In genomic region chr16:89323120-89323960, GRCh38 we compare ENCODE assay signal across 10 cellular contexts.
DNase-seq lines count a peak whose midpoint lies in the region; ATAC-seq and TF ChIP-seq lines count a peak whose summit lies in the region.
"Had no signal": no experiment of that assay in that cellular context is flagged by ENCODE, and none has a peak within 500 bp of the region (broad histone marks: within the 10 kb centered on the region; RNA-seq: fewer than 3 reads in every experiment).

No MANE protein-coding gene starts in this region.

- H3K27ac ChIP-seq in trophoblast cell (ENCODE audit: low read depth, low read length) (no peak overlapping the region), colonic mucosa (no peak overlapping the region)

- H3K36me3 Mint-ChIP-seq in Calu3 (ENCODE audit: insufficient read depth, unreplicated experiment) (peaks cover 71% of the 10 kb centered on the region), T-cell (peaks cover 10% of the 10 kb centered on the region)

- TF ChIP-seq POLR2A in lower leg skin (IDR thresholded peaks at IDR 0.05) = no peak

- H3K4ac ChIP-seq in trophoblast cell (ENCODE audit: low read depth, low read length) = peak overlapping the region; percentile 65

- no peak for ATAC-seq in T-cell (replicated peaks in 1 of 4)

- no peak overlapping the region for H2BK120ac ChIP-seq in trophoblast cell (ENCODE audit: insufficient read depth, low read length, poor library complexity)

- no peaks in the 10 kb centered on the region for H3K27me3 Mint-ChIP-seq in Calu3 (ENCODE audit: unreplicated experiment)
- H3K27me3 Mint-ChIP-seq in T-cell = no peaks in the 10 kb centered on the region

- BruUV-seq in Calu3 (replicated peaks; lab: Mats Ljungman, UMichigan) = no TSS peak

- H3K36me3 ChIP-seq in trophoblast cell (ENCODE audit: control insufficient read depth in 1 of 2, insufficient read depth in 2 of 2, low read length in 2 of 2) = peaks cover 4 to 5% of the 10 kb centered on the region in 2 experiments
- no peaks in the 10 kb centered on the region for H3K36me3 ChIP-seq in colonic mucosa
- H3K36me3 ChIP-seq: tibial artery had no signal

- no peak overlapping the region for H2AFZ ChIP-seq in trophoblast cell (ENCODE audit: insufficient read depth, low read length, poor library complexity)

- H3K27me3 ChIP-seq in trophoblast cell (ENCODE audit: insufficient read depth, low read length) = no peaks in the 10 kb centered on the region
- no peaks in the 10 kb centered on the region for H3K27me3 ChIP-seq in colonic mucosa
- H3K27me3 ChIP-seq: tibial artery had no signal

- H4K12ac ChIP-seq in trophoblast cell (ENCODE audit: low read depth, low read length) = no peak overlapping the region

- TF ChIP-seq CTCF in Calu3 (IDR thresholded peaks at IDR 0.05; ENCODE audit: unreplicated experiment) (no peak), fibroblast of mammary gland (conservative IDR thresholded peaks at IDR 0.05; ENCODE audit: control insufficient read depth, insufficient read depth, low read depth, low read length) (no peak), lower leg skin (IDR thresholded peaks at IDR 0.05) (no peak), colonic mucosa (IDR thresholded peaks at IDR 0.05) (no peak)

- no CpG with 5 or more reads among the region's 26 CpGs for WGBS in trophoblast cell (ENCODE audit: extremely low coverage, insufficient coverage, insufficient read length)
- WGBS in lower leg skin, 2 donors = 80 to 85% methylated on average over 21 to 25 of the region's 26 CpGs

- H3K9me3 ChIP-seq in trophoblast cell (ENCODE audit: insufficient read depth, low read depth, low read length) (peaks cover 3% of the 10 kb centered on the region), colonic mucosa (no peaks in the 10 kb centered on the region)
- H3K9me3 ChIP-seq: tibial artery had no signal

- no peak overlapping the region for H3K14ac ChIP-seq in trophoblast cell (ENCODE audit: low read length)

- H3K27ac Mint-ChIP-seq in Calu3 (ENCODE audit: unreplicated experiment) = peak overlapping the region; percentile 60
- H3K27ac Mint-ChIP-seq in T-cell = peak overlapping the region; percentile 44 to 81

- CTCF ChIA-PET in Calu3 (lab: Charles Lee) = interaction anchor here (1.2 kb wide), 1 partner anchor 9 kb away, joined by 4 read pairs; no protein-coding TSS in a partner anchor
- CTCF ChIA-PET in T-cell (lab: Charles Lee) = no interaction called here

- no peak overlapping the region for H3K4me3 ChIP-seq in fibroblast of mammary gland (ENCODE audit: control insufficient read depth, low read depth, low read length)
- H3K4me3 ChIP-seq in trophoblast cell (ENCODE audit: low read depth, low read length) = no peak overlapping the region
- no peak overlapping the region for H3K4me3 ChIP-seq in lower leg skin (ENCODE audit: low read depth, poor library complexity, severe bottlenecking)
- no peak overlapping the region for H3K4me3 ChIP-seq in colonic mucosa
- H3K4me3 ChIP-seq: tibial artery had no signal

- no peak overlapping the region for H4K8ac ChIP-seq in trophoblast cell (ENCODE audit: low read depth, low read length)

- H4K91ac ChIP-seq in trophoblast cell (ENCODE audit: low read depth, low read length) = no peak overlapping the region

- DNase-seq in Calu3 (no peak), T-cell (no peak), fibroblast of mammary gland (ENCODE audit: low read depth) (peak; percentile 57), trophoblast cell (no peak), lower leg skin (ENCODE audit: low spot score in 2 of 2) (no peak), NCI-H2081 (lab: John Stamatoyannopoulos, UW) (no peak), colonic mucosa (no peak)
- no peak for DNase-seq in activated CD4-positive, CD25-positive, alpha-beta regulatory T cell treated with anti-CD3 and anti-CD28 coated beads, Interleukin-2, amount 50 U/mL, for 72 hours
- DNase-seq: GDM1 had no signal

- H2BK12ac ChIP-seq in trophoblast cell (ENCODE audit: low read length) = no peak overlapping the region

- no peaks in the 10 kb centered on the region for H3K9me3 Mint-ChIP-seq in Calu3 (ENCODE audit: low read depth, unreplicated experiment)
- H3K9me3 Mint-ChIP-seq in T-cell = no peaks in the 10 kb centered on the region

- H3K4me2 ChIP-seq in trophoblast cell (ENCODE audit: low read length) = no peak overlapping the region

- no peak overlapping the region for H2AK5ac ChIP-seq in trophoblast cell (ENCODE audit: low read length)

- POLR2A ChIA-PET in T-cell (lab: Charles Lee) = no interaction called here

- H3K23ac ChIP-seq in trophoblast cell (ENCODE audit: low read length) = no peak overlapping the region

- H3K9ac ChIP-seq in trophoblast cell (ENCODE audit: low read length) = no peak overlapping the region
- no peak overlapping the region for H3K9ac ChIP-seq in colonic mucosa (ENCODE audit: low read depth in 2 of 2, low read length in 2 of 2)

- intact Hi-C loops in Calu3 (cut with micrococcal nuclease; ENCODE audit: unreplicated experiment) (no loop called here), lower leg skin (cut with DNase I; ENCODE audit: low total_unique reads) (no loop called here), colonic mucosa (cut with DNase I) (no loop called here)

- peaks cover 48 to 58% of the 10 kb centered on the region in 2 experiments for H3K4me1 ChIP-seq in trophoblast cell (ENCODE audit: control insufficient read depth in 1 of 2, insufficient read depth in 2 of 2, low read length in 2 of 2)
- peaks cover 27% of the 10 kb centered on the region for H3K4me1 ChIP-seq in colonic mucosa

- H2BK5ac ChIP-seq in trophoblast cell (ENCODE audit: low read depth, low read length, poor library complexity) = no peak overlapping the region

- H3K79me2 ChIP-seq in trophoblast cell (ENCODE audit: control insufficient read depth, insufficient read depth, low read length, poor library complexity) = peaks cover 36% of the 10 kb centered on the region

- peaks cover 11% of the 10 kb centered on the region for H3K79me1 ChIP-seq in trophoblast cell (ENCODE audit: low read length)

- H3K4me3 Mint-ChIP-seq in Calu3 (ENCODE audit: low read depth, unreplicated experiment) = peak overlapping the region; percentile 11
- H3K4me3 Mint-ChIP-seq in T-cell = peak overlapping the region; percentile 0 to 56 (median 9)

- H3K4me1 Mint-ChIP-seq in Calu3 (ENCODE audit: low read depth, unreplicated experiment) (peaks cover 97% of the 10 kb centered on the region), T-cell (peaks cover 93 to 96% (median 96%) of the 10 kb centered on the region in 3 donors)

- H3K18ac ChIP-seq in trophoblast cell (ENCODE audit: low read length) = peak overlapping the region; percentile 47
